In the genomic region with DNA sequence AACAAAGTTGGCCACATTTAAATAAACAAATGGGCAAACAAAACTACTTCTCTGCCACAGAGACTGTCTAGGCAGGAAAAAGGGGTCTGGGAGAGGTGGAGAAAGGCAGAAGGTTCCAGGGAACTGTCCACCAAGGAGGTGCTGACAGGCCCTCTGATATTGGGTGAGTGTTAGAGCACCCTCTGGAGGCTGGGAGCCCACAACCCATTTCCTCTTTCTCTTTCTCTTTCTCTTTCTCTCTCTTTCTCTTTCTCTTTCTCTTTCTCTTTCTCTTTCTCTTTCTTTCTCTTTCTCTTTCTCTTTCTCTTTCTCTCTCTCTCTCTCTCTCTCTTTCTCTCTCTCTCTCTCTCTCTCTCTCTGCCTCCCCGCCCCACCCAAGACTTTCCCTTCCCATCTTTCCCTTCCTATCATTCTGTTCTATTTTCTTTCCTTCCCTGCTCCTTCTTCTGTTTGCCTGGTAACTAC, we compare ENCODE assay signal across 8 cellular contexts.
DNase-seq lines count a peak whose midpoint lies in the region; ATAC-seq, FAIRE-seq and TF ChIP-seq lines count a peak whose summit lies in the region.

No MANE protein-coding gene starts in this region.

- H3K79me2 ChIP-seq in OCI-LY7 (ENCODE audit: insufficient read depth, low read depth, low read length) (no peaks in the 10 kb centered on the region), mesendoderm (ENCODE audit: control insufficient read depth, insufficient read depth, low read length) (no peaks in the 10 kb centered on the region)

- FAIRE-seq in bronchial epithelial cell (lab: Jason Lieb, UNC) = no peak

- H3K4ac ChIP-seq in mesendoderm (ENCODE audit: low read depth, low read length) = no peak overlapping the region

- no peak overlapping the region for H2AFZ ChIP-seq in OCI-LY7 (ENCODE audit: low read length)

- POLR2A ChIA-PET in OCI-LY7 (lab: Charles Lee) = no interaction called here

- H2BK5ac ChIP-seq in mesendoderm (ENCODE audit: low read length) = no peak overlapping the region

- H4K5ac ChIP-seq in mesendoderm (ENCODE audit: low read length) = no peak overlapping the region

- H3K4me2 ChIP-seq in OCI-LY7 (ENCODE audit: low read length) (no peak overlapping the region), mesendoderm (ENCODE audit: low read length) (no peak overlapping the region)

- H4K8ac ChIP-seq in mesendoderm (ENCODE audit: low read depth, low read length) = no peak overlapping the region

- no peak overlapping the region for H2AK5ac ChIP-seq in mesendoderm (ENCODE audit: low read length)

- peak; percentile 94 for ATAC-seq in GM19463 (IDR thresholded peaks at IDR 0.05; ENCODE audit: unreplicated experiment)
- ATAC-seq in HG03439 (IDR thresholded peaks at IDR 0.05; ENCODE audit: unreplicated experiment) = peak; percentile 71

- H3K4me1 ChIP-seq in OCI-LY7 (ENCODE audit: insufficient read depth, low read length, poor library complexity, severe bottlenecking) (no peaks in the 10 kb centered on the region), mesendoderm (ENCODE audit: control insufficient read depth, low read depth, low read length) (no peaks in the 10 kb centered on the region)

- peak; percentile 5 to 7 for DNase-seq in NCI-H524 (lab: John Stamatoyannopoulos, UW)
- no peak for DNase-seq in NCI-H524 treated with DMSO at 0.1 percent for 48 hours (lab: John Stamatoyannopoulos, UW)
- peak; percentile 71 for DNase-seq in OCI-LY7 (ENCODE audit: low spot score)
- DNase-seq in bronchial epithelial cell (ENCODE audit: low read depth) = peak; percentile 46
- DNase-seq in mesendoderm = peak; percentile 80
- no peak for DNase-seq in cerebellar nuclear complex (lab: John Stamatoyannopoulos, UW)

- H2BK120ac ChIP-seq in mesendoderm (ENCODE audit: low read depth, low read length) = no peak overlapping the region

- H3K4me3 ChIP-seq in OCI-LY7 (ENCODE audit: low read depth, low read length, poor library complexity, severe bottlenecking) = no peak overlapping the region
- H3K4me3 ChIP-seq in bronchial epithelial cell (ENCODE audit: low read depth, low read length) = no peak overlapping the region
- no peak overlapping the region for H3K4me3 ChIP-seq in mesendoderm (ENCODE audit: low read length)

- WGBS in mesendoderm (ENCODE audit: extremely low coverage, insufficient coverage, low lambda C conversion rate) = no CpG with 5 or more reads among the region's 1 CpG

- peak; percentile 71 for TF ChIP-seq CTCF in OCI-LY7 (conservative IDR thresholded peaks at IDR 0.05; ENCODE audit: low read length)
- TF ChIP-seq CTCF in bronchial epithelial cell (IDR thresholded peaks at IDR 0.05; ENCODE audit: insufficient read depth, low read length, severe bottlenecking) = peak; percentile 89

- H3K9ac ChIP-seq in mesendoderm (ENCODE audit: low read length) = no peak overlapping the region

- no peaks in the 10 kb centered on the region for H4K20me1 ChIP-seq in OCI-LY7 (ENCODE audit: insufficient read depth, low read length)

- no peak overlapping the region for H3K18ac ChIP-seq in mesendoderm (ENCODE audit: low read length)

- H2BK15ac ChIP-seq in mesendoderm (replicated peaks; ENCODE audit: low read depth) = no peak overlapping the region

- H3K27ac ChIP-seq in OCI-LY7 (ENCODE audit: low read depth, low read length, poor library complexity, severe bottlenecking) = no peak overlapping the region
- no peak overlapping the region for H3K27ac ChIP-seq in mesendoderm (ENCODE audit: low read depth, low read length)

- H3K9me2 ChIP-seq in OCI-LY7 (ENCODE audit: insufficient read depth, low read length) = no peaks in the 10 kb centered on the region

- CTCF ChIA-PET in OCI-LY7 (lab: Charles Lee; ENCODE audit: unreplicated experiment) = no interaction called here

- BruUV-seq in OCI-LY7 (replicated peaks; lab: Mats Ljungman, UMichigan) = no TSS peak

- H3K79me1 ChIP-seq in mesendoderm (ENCODE audit: low read length) = no peaks in the 10 kb centered on the region

- intact Hi-C loops in OCI-LY7 (cut with micrococcal nuclease; ENCODE audit: unreplicated experiment) = loop anchor here (1.0 kb wide), 1 partner anchor 156 kb away; no protein-coding TSS in a partner anchor

- H3K9me3 ChIP-seq in OCI-LY7 (ENCODE audit: low read length) = no peaks in the 10 kb centered on the region

- H3K27me3 ChIP-seq in bronchial epithelial cell (ENCODE audit: control insufficient read depth, insufficient read depth, low read length) (no peaks in the 10 kb centered on the region), mesendoderm (ENCODE audit: insufficient read depth, low read length, poor library complexity) (no peaks in the 10 kb centered on the region)

- H3K36me3 ChIP-seq in OCI-LY7 (ENCODE audit: insufficient read depth, low read length) (no peaks in the 10 kb centered on the region), bronchial epithelial cell (ENCODE audit: control insufficient read depth, insufficient read depth, low read length) (no peaks in the 10 kb centered on the region), mesendoderm (ENCODE audit: control insufficient read depth, insufficient read depth, low read length) (no peaks in the 10 kb centered on the region)

- no peak overlapping the region for H3K23ac ChIP-seq in mesendoderm (ENCODE audit: low read length)

- no peak overlapping the region for H3K56ac ChIP-seq in mesendoderm (ENCODE audit: low read length)

Comparison
In these comparisons a context has a peak if more than half of its experiments do, and no peak if none do; other contexts are left out.
1. DNase-seq: peak in NCI-H524 (2 of 2), OCI-LY7 (single experiment), bronchial epithelial cell (single experiment) and mesendoderm (single experiment); none in NCI-H524 treated with DMSO at 0.1 percent for 48 hours (single experiment) and cerebellar nuclear complex (0 of 2).